Comparison of ENCODE assay signal across 17 cellular contexts in genomic region chr7:44308741-44309270, GRCh38. TPM values are rescaled to one million over a fixed set of nuclear protein-coding genes. Genes with fewer than 3 reads are reported as not detected.
A peak's percentile ranks its signal among the peaks of the same experiment; 100 is the strongest.
DNase-seq lines count a peak whose midpoint lies in the region; TF ChIP-seq lines count a peak whose summit lies in the region.
"Had no signal": no experiment of that assay in that cellular context is flagged by ENCODE, and none has a peak within 500 bp of the region (broad histone marks: within the 10 kb centered on the region; RNA-seq: fewer than 3 reads in every experiment).

No MANE protein-coding gene starts in this region.

- no peak overlapping the region for H3K4ac ChIP-seq in trophoblast cell (ENCODE audit: low read depth, low read length)

- TF ChIP-seq POLR2A in lower leg skin (IDR thresholded peaks at IDR 0.05), result no peak

- peaks cover 4% of the 10 kb centered on the region for H3K27me3 Mint-ChIP-seq in endothelial cell (ENCODE audit: unreplicated experiment)

- H3K36me3 Mint-ChIP-seq in endothelial cell (ENCODE audit: low read depth, unreplicated experiment), result no peaks in the 10 kb centered on the region
- H3K36me3 Mint-ChIP-seq: CD8-positive, alpha-beta T cell had no signal

- no peaks in the 10 kb centered on the region for H3K9me3 ChIP-seq in colonic mucosa
- H3K9me3 ChIP-seq in trophoblast cell (ENCODE audit: insufficient read depth, low read depth, low read length), result peaks cover 10% of the 10 kb centered on the region
- H3K9me3 ChIP-seq: mucosa of descending colon had no signal

- H3K4me1 ChIP-seq in colonic mucosa (peaks cover 3% of the 10 kb centered on the region), trophoblast cell (ENCODE audit: control insufficient read depth in 1 of 2, insufficient read depth in 2 of 2, low read length in 2 of 2) (peaks cover 0 to 3% of the 10 kb centered on the region in 2 experiments)

- H3K4me3 Mint-ChIP-seq in endothelial cell (ENCODE audit: unreplicated experiment), result no peak overlapping the region
- H3K4me3 Mint-ChIP-seq: activated T-helper 1 cell treated with anti-CD3 and anti-CD28 coated beads, Interleukin-12 subunit alpha, Interleukin-12 subunit beta, Interleukin-2, Interleukin-4 antibody, amounts not matched to agents 30 ng/mL and 10 ng/mL and 1 ng/mL, durations not matched to agents 14 hours and 24 hours and 36 hours had no signal

- no peaks in the 10 kb centered on the region for H3K4me1 Mint-ChIP-seq in endothelial cell (ENCODE audit: unreplicated experiment)

- H3K27ac ChIP-seq in colonic mucosa, result no peak overlapping the region
- H3K27ac ChIP-seq in trophoblast cell (ENCODE audit: low read depth, low read length), result no peak overlapping the region

- no peak overlapping the region for H3K27ac Mint-ChIP-seq in endothelial cell (ENCODE audit: unreplicated experiment)
- H3K27ac Mint-ChIP-seq: activated T-helper 1 cell treated with anti-CD3 and anti-CD28 coated beads, Interleukin-12 subunit alpha, Interleukin-12 subunit beta, Interleukin-2, Interleukin-4 antibody, amounts not matched to agents 30 ng/mL and 10 ng/mL and 1 ng/mL, durations not matched to agents 14 hours and 24 hours and 36 hours; CD8-positive, alpha-beta T cell; dendritic cell treated with granulocyte-macrophage colony-stimulating factor and Interleukin-4, amounts not matched to agents 40 ng/mL and 50 ng/mL, for 4 days; progenitor cell of endocrine pancreas; stimulated activated naive B cell treated with anti-CD40 and anti-IgM and Interleukin-4, amounts not matched to agents 10 μg/mL and 1 μg/mL and 100 μg/mL, for 72 hours had no signal

- no peak overlapping the region for H2BK5ac ChIP-seq in trophoblast cell (ENCODE audit: low read depth, low read length, poor library complexity)

- no peak overlapping the region for H3K14ac ChIP-seq in trophoblast cell (ENCODE audit: low read length)

- peak; percentile 40 for DNase-seq in GM13976 (ENCODE audit: low spot score)
- peak; percentile 12 for DNase-seq in colonic mucosa
- peak; percentile 11 to 81 for DNase-seq in lower leg skin (ENCODE audit: low spot score in 2 of 2)
- DNase-seq in stimulated activated CD8-positive, alpha-beta memory T cell treated with anti-CD3 and anti-CD28 coated beads, Interleukin-4, amount 100 ng/mL, for 48 hours, result peak; percentile 24
- no peak for DNase-seq in NCI-H1930 (lab: John Stamatoyannopoulos, UW)
- DNase-seq in trophoblast cell, result no peak
- no peak for DNase-seq in endothelial cell (ENCODE audit: low spot score)
- DNase-seq: GDM1; mucosa of descending colon; NCI-H1048; stimulated activated CD4-positive, alpha-beta T cell treated with anti-CD3 and anti-CD28 coated beads, Interleukin-2, amount 100 ng/mL, for 48 hours; stimulated activated naive B cell treated with anti-CD40 and anti-IgM and Interleukin-4, amounts not matched to agents 10 μg/mL and 1 μg/mL and 100 μg/mL, for 72 hours; SW 1271 had no signal

- H2AFZ ChIP-seq in trophoblast cell (ENCODE audit: insufficient read depth, low read length, poor library complexity), result no peak overlapping the region

- 89 to 92% methylated on average over 12 to 13 of the region's 13 CpGs for WGBS in lower leg skin, 2 donors
- WGBS in trophoblast cell (ENCODE audit: extremely low coverage, insufficient coverage, insufficient read length), result no CpG with 5 or more reads among the region's 13 CpGs

- H3K9ac ChIP-seq in colonic mucosa (ENCODE audit: low read depth in 2 of 2, low read length in 2 of 2), result no peak overlapping the region
- H3K9ac ChIP-seq in trophoblast cell (ENCODE audit: low read length), result no peak overlapping the region

- H3K79me1 ChIP-seq in trophoblast cell (ENCODE audit: low read length), result no peaks in the 10 kb centered on the region

- no peak overlapping the region for H4K91ac ChIP-seq in trophoblast cell (ENCODE audit: low read depth, low read length)

- H3K27me3 ChIP-seq in colonic mucosa (no peaks in the 10 kb centered on the region), trophoblast cell (ENCODE audit: insufficient read depth, low read length) (peaks cover 22% of the 10 kb centered on the region)

- intact Hi-C loops in colonic mucosa (cut with DNase I), result no loop called here
- intact Hi-C loops in lower leg skin (cut with DNase I; ENCODE audit: low total_unique reads), result no loop called here

- H4K12ac ChIP-seq in trophoblast cell (ENCODE audit: low read depth, low read length), result no peak overlapping the region

- in situ Hi-C loops in GM13976 (cut with MboI; ENCODE audit: low sequenced_read_pairs, unreplicated experiment), result no loop called here

- H2BK120ac ChIP-seq in trophoblast cell (ENCODE audit: insufficient read depth, low read length, poor library complexity), result no peak overlapping the region

- no peak overlapping the region for H3K4me2 ChIP-seq in trophoblast cell (ENCODE audit: low read length)

- no peak overlapping the region for H2BK12ac ChIP-seq in trophoblast cell (ENCODE audit: low read length)

- H2AK5ac ChIP-seq in trophoblast cell (ENCODE audit: low read length), result no peak overlapping the region

- H3K4me3 ChIP-seq in colonic mucosa, result no peak overlapping the region
- no peak overlapping the region for H3K4me3 ChIP-seq in lower leg skin (ENCODE audit: low read depth, poor library complexity, severe bottlenecking)
- no peak overlapping the region for H3K4me3 ChIP-seq in trophoblast cell (ENCODE audit: low read depth, low read length)
- H3K4me3 ChIP-seq: mucosa of descending colon had no signal

- no peaks in the 10 kb centered on the region for H3K36me3 ChIP-seq in colonic mucosa
- H3K36me3 ChIP-seq in trophoblast cell (ENCODE audit: control insufficient read depth in 1 of 2, insufficient read depth in 2 of 2, low read length in 2 of 2), result no peaks in the 10 kb centered on the region

- TF ChIP-seq CTCF in GM13976 (IDR thresholded peaks at IDR 0.05; ENCODE audit: borderline replicate concordance, control extremely low read depth, extremely low read depth, insufficient read depth, missing control alignments), result no peak
- TF ChIP-seq CTCF in colonic mucosa (IDR thresholded peaks at IDR 0.05), result no peak
- TF ChIP-seq CTCF in lower leg skin (IDR thresholded peaks at IDR 0.05), result no peak
- TF ChIP-seq CTCF in endothelial cell (IDR thresholded peaks at IDR 0.05; ENCODE audit: unreplicated experiment), result no peak

- H3K18ac ChIP-seq in trophoblast cell (ENCODE audit: low read length), result no peak overlapping the region

- no peaks in the 10 kb centered on the region for H3K9me3 Mint-ChIP-seq in endothelial cell (ENCODE audit: unreplicated experiment)
- H3K9me3 Mint-ChIP-seq: activated T-helper 1 cell treated with anti-CD3 and anti-CD28 coated beads, Interleukin-12 subunit alpha, Interleukin-12 subunit beta, Interleukin-2, Interleukin-4 antibody, amounts not matched to agents 30 ng/mL and 10 ng/mL and 1 ng/mL, durations not matched to agents 14 hours and 24 hours and 36 hours; CD8-positive, alpha-beta T cell; dendritic cell treated with granulocyte-macrophage colony-stimulating factor and Interleukin-4, amounts not matched to agents 40 ng/mL and 50 ng/mL, for 4 days had no signal

- no peak overlapping the region for H4K8ac ChIP-seq in trophoblast cell (ENCODE audit: low read depth, low read length)

- no peak overlapping the region for H3K23ac ChIP-seq in trophoblast cell (ENCODE audit: low read length)

- H3K79me2 ChIP-seq in trophoblast cell (ENCODE audit: control insufficient read depth, insufficient read depth, low read length, poor library complexity), result no peaks in the 10 kb centered on the region

RNA-seq across cellular contexts. Expression of gene CAMK2B, which starts 16.6 kb away (rescaled TPM):
- total RNA-seq in colonic mucosa, result under 1 TPM; 0.42 to 0.80 TPM
- total RNA-seq in lower leg skin, result 1 to 10 TPM in 2 of 4 donors, under 1 TPM in 2; 0.04 to 2.6 (median 1.1) TPM
- 0.08 and 0.19 TPM in 2 replicates for polyA plus RNA-seq in trophoblast cell (2013)
- 0.23 TPM for total RNA-seq in endothelial cell (ENCODE audit: unreplicated experiment)
- total RNA-seq: CD8-positive, alpha-beta T cell had no signal

Comparison
In these comparisons a context has a peak if more than half of its experiments do, and no peak if none do; other contexts are left out.
1. DNase-seq: peak in GM13976 (single experiment), colonic mucosa (single experiment), lower leg skin (2 of 2) and stimulated activated CD8-positive, alpha-beta memory T cell treated with anti-CD3 and anti-CD28 coated beads, Interleukin-4, amount 100 ng/mL, for 48 hours (single experiment); none in NCI-H1930 (0 of 2), trophoblast cell (0 of 2) and endothelial cell (single experiment).